ENCODE assay signal across 10 cellular contexts in genomic region chr16:81266680-81267095, GRCh38. TPM values are rescaled to one million over a fixed set of nuclear protein-coding genes. Genes with fewer than 3 reads are reported as not detected.
A peak's percentile ranks its signal among the peaks of the same experiment; 100 is the strongest.
DNase-seq lines count a peak whose midpoint lies in the region; ATAC-seq, FAIRE-seq and TF ChIP-seq lines count a peak whose summit lies in the region.
"Had no signal": no experiment of that assay in that cellular context is flagged by ENCODE, and none has a peak within 500 bp of the region (broad histone marks: within the 10 kb centered on the region; RNA-seq: fewer than 3 reads in every experiment).

No MANE protein-coding gene starts in this region.

- H3K4me1 ChIP-seq in left ventricle myocardium inferior, result peaks cover 22% of the 10 kb centered on the region

- H3K36me3 ChIP-seq in left ventricle myocardium inferior, result no peaks in the 10 kb centered on the region
- H3K36me3 ChIP-seq: vagina had no signal

- peak overlapping the region; percentile 65 for H3K27ac ChIP-seq in left ventricle myocardium inferior (replicated peaks)
- H3K27ac ChIP-seq: vagina had no signal

- H3K27me3 Mint-ChIP-seq in T-helper 17 cell, result peaks cover 13% of the 10 kb centered on the region

- no peak overlapping the region for H3K4me3 Mint-ChIP-seq in T-helper 17 cell
- H3K4me3 Mint-ChIP-seq: naive B cell had no signal

- H3K4me3 ChIP-seq in left ventricle myocardium inferior, result no peak overlapping the region
- H3K4me3 ChIP-seq: vagina had no signal

- no peaks in the 10 kb centered on the region for H3K9me3 ChIP-seq in left ventricle myocardium inferior (replicated peaks)
- no peaks in the 10 kb centered on the region for H3K9me3 ChIP-seq in T-helper 17 cell (ENCODE audit: control insufficient read depth, low read length, poor library complexity, severe bottlenecking)
- H3K9me3 ChIP-seq: vagina had no signal

- FAIRE-seq in urothelium cell line (lab: Jason Lieb, UNC), result peak; percentile 65

- no peak for TF ChIP-seq CTCF in left ventricle myocardium inferior (IDR thresholded peaks at IDR 0.05; ENCODE audit: borderline replicate concordance)

- no peaks in the 10 kb centered on the region for H3K27me3 ChIP-seq in left ventricle myocardium inferior (ENCODE audit: low read depth)
- H3K27me3 ChIP-seq: vagina had no signal

- ATAC-seq in T-helper 17 cell, result no peak

- H3K36me3 Mint-ChIP-seq in T-helper 17 cell (ENCODE audit: low read depth), result peaks cover 2% of the 10 kb centered on the region
- H3K36me3 Mint-ChIP-seq: naive B cell had no signal

- no peak overlapping the region for H3K27ac Mint-ChIP-seq in T-helper 17 cell

- H3K4me1 Mint-ChIP-seq in T-helper 17 cell, result no peaks in the 10 kb centered on the region

- intact Hi-C loops in left ventricle myocardium inferior (cut with micrococcal nuclease), result no loop called here

- DNase-seq in stimulated activated CD4-positive, alpha-beta T cell treated with anti-CD3 and anti-CD28 coated beads, Interleukin-15, amount 100 ng/mL, for 48 hours (ENCODE audit: low read depth in 2 of 2), result peak; percentile 4 to 5
- no peak for DNase-seq in stimulated activated CD4-positive, alpha-beta T cell treated with anti-CD3 and anti-CD28 coated beads, Interleukin-12 subunit alpha, Interleukin-12 subunit beta, amount 100 ng/mL, for 4 hours
- peak; percentile 13 for DNase-seq in OCI-M1 (lab: John Stamatoyannopoulos, UW)
- DNase-seq in left ventricle myocardium inferior, result no peak
- peak; percentile 40 for DNase-seq in urothelium cell line (ENCODE audit: low spot score)
- no peak for DNase-seq in stimulated activated naive CD4-positive, alpha-beta T cell treated with Interleukin-2 at 50 U/mL for 16 hours (lab: John Stamatoyannopoulos, UW)
- no peak for DNase-seq in T-helper 17 cell
- no peak for DNase-seq in NCI-H748 (lab: John Stamatoyannopoulos, UW; ENCODE audit: unreplicated experiment)
- DNase-seq: naive B cell had no signal

RNA-seq across cellular contexts. Expression of gene BCO1, which starts 28.2 kb away (rescaled TPM):
- total RNA-seq in left ventricle myocardium inferior, result not detected
- total RNA-seq in T-helper 17 cell, result not detected
- total RNA-seq: vagina had no signal

RNA-seq across cellular contexts. Expression of gene GAN, which starts 48.1 kb away (rescaled TPM):
- 9.0 TPM for total RNA-seq in left ventricle myocardium inferior
- total RNA-seq in T-helper 17 cell, result 1 to 10 TPM; 5.8 to 8.0 TPM

Comparison
In these comparisons a context has a peak if more than half of its experiments do, and no peak if none do; other contexts are left out.
1. DNase-seq: peak in stimulated activated CD4-positive, alpha-beta T cell treated with anti-CD3 and anti-CD28 coated beads, Interleukin-15, amount 100 ng/mL, for 48 hours (2 of 2), OCI-M1 (single experiment) and urothelium cell line (single experiment); none in stimulated activated CD4-positive, alpha-beta T cell treated with anti-CD3 and anti-CD28 coated beads, Interleukin-12 subunit alpha, Interleukin-12 subunit beta, amount 100 ng/mL, for 4 hours (single experiment), left ventricle myocardium inferior (single experiment), stimulated activated naive CD4-positive, alpha-beta T cell treated with Interleukin-2 at 50 U/mL for 16 hours (single experiment), T-helper 17 cell (0 of 3) and NCI-H748 (single experiment).